ENCODE assay signal across 12 cellular contexts in genomic region chr2:199581504-199581903, GRCh38.
DNase-seq lines count a peak whose midpoint lies in the region; ATAC-seq and TF ChIP-seq lines count a peak whose summit lies in the region.
"Had no signal": no experiment of that assay in that cellular context is flagged by ENCODE, and none has a peak within 500 bp of the region (broad histone marks: within the 10 kb centered on the region; RNA-seq: fewer than 3 reads in every experiment).

No MANE protein-coding gene starts in this region.

- intact Hi-C loops in dorsolateral prefrontal cortex (cut with DNase I) (loop anchor here in 1 of 2 donors (10.0 kb wide), 1 partner anchor 107 kb away; no protein-coding TSS in a partner anchor), Calu3 (cut with micrococcal nuclease; ENCODE audit: unreplicated experiment) (no loop called here)

- H3K4me3 Mint-ChIP-seq in activated CD8-positive, alpha-beta memory T cell treated with anti-CD3 and anti-CD28 coated beads, Interleukin-2, amount 10 ng/mL, durations not matched to agents 7 days and 5 days: peak overlapping the region; percentile 5
- peak overlapping the region; percentile 53 for H3K4me3 Mint-ChIP-seq in mesothelial cell of epicardium
- H3K4me3 Mint-ChIP-seq in Calu3 (ENCODE audit: low read depth, unreplicated experiment): no peak overlapping the region
- H3K4me3 Mint-ChIP-seq: activated CD8-positive, alpha-beta T cell treated with anti-CD3 and anti-CD28 coated beads for 36 hours; activated naive CD4-positive, alpha-beta T cell treated with anti-CD3 and anti-CD28 coated beads, Interleukin-2, amount 50 U/mL, for 24 hours; effector memory CD8-positive, alpha-beta T cell had no signal

- no peaks in the 10 kb centered on the region for H3K9me3 ChIP-seq in thoracic aorta

- H3K36me3 Mint-ChIP-seq in activated CD8-positive, alpha-beta memory T cell treated with anti-CD3 and anti-CD28 coated beads, Interleukin-2, amount 10 ng/mL, durations not matched to agents 7 days and 5 days: no peaks in the 10 kb centered on the region
- H3K36me3 Mint-ChIP-seq in mesothelial cell of epicardium (no peaks in the 10 kb centered on the region), Calu3 (ENCODE audit: insufficient read depth, unreplicated experiment) (no peaks in the 10 kb centered on the region)
- H3K36me3 Mint-ChIP-seq: activated naive CD4-positive, alpha-beta T cell treated with anti-CD3 and anti-CD28 coated beads, Interleukin-2, amount 50 U/mL, for 24 hours had no signal

- no peaks in the 10 kb centered on the region for H3K4me1 ChIP-seq in thoracic aorta (ENCODE audit: control insufficient read depth in 1 of 2, low read depth in 2 of 2)

- peaks cover 9% of the 10 kb centered on the region for H3K27me3 Mint-ChIP-seq in activated CD8-positive, alpha-beta memory T cell treated with anti-CD3 and anti-CD28 coated beads, Interleukin-2, amount 10 ng/mL, durations not matched to agents 7 days and 5 days
- peaks cover 18% of the 10 kb centered on the region for H3K27me3 Mint-ChIP-seq in mesothelial cell of epicardium (ENCODE audit: low read depth)
- no peaks in the 10 kb centered on the region for H3K27me3 Mint-ChIP-seq in Calu3 (ENCODE audit: unreplicated experiment)
- H3K27me3 Mint-ChIP-seq: activated CD8-positive, alpha-beta T cell treated with anti-CD3 and anti-CD28 coated beads for 36 hours had no signal

- H3K27ac ChIP-seq in dorsolateral prefrontal cortex (peak overlapping the region in 27 of 59 donors; percentile 0 to 78 (median 29)), thoracic aorta (no peak overlapping the region)

- no peak for DNase-seq in activated CD8-positive, alpha-beta memory T cell treated with anti-CD3 and anti-CD28 coated beads, Interleukin-2, amount 10 ng/mL, durations not matched to agents 7 days and 5 days
- no peak for DNase-seq in activated CD8-positive, alpha-beta memory T cell treated with anti-CD3 and anti-CD28 coated beads for 24 hours
- no peak for DNase-seq in dorsolateral prefrontal cortex
- no peak for DNase-seq in mesothelial cell of epicardium (ENCODE audit: low spot score in 2 of 2, unreplicated experiment in 2 of 2)
- DNase-seq in thoracic aorta (ENCODE audit: low spot score): no peak
- no peak for DNase-seq in DMS79 (lab: John Stamatoyannopoulos, UW)
- DNase-seq in Calu3: no peak
- no peak for DNase-seq in ecto neural progenitor cell (ENCODE audit: low spot score)
- DNase-seq: activated CD8-positive, alpha-beta T cell treated with anti-CD3 and anti-CD28 coated beads for 36 hours; effector memory CD8-positive, alpha-beta T cell; NCI-H510A had no signal

- BruUV-seq in Calu3 (replicated peaks; lab: Mats Ljungman, UMichigan): no TSS peak

- H3K4me3 ChIP-seq in dorsolateral prefrontal cortex (peak overlapping the region; percentile 5 to 73 (median 52)), thoracic aorta (peak overlapping the region; percentile 45)

- CTCF ChIA-PET in activated CD8-positive, alpha-beta memory T cell treated with anti-CD3 and anti-CD28 coated beads, Interleukin-2, amount 10 ng/mL, durations not matched to agents 7 days and 5 days (lab: Charles Lee): interaction anchor here (0.6 to 1.2 kb wide), 2 partner anchors 9 to 522 kb away, joined by 3 to 4 read pairs; no protein-coding TSS in a partner anchor
- CTCF ChIA-PET in Calu3 (lab: Charles Lee): interaction anchor here (0.7 kb wide), 1 partner anchor 412 kb away, joined by 5 read pairs; no protein-coding TSS in a partner anchor

- H3K27me3 ChIP-seq in dorsolateral prefrontal cortex: peaks cover 0 to 3% (median 0%) of the 10 kb centered on the region in 45 donors
- H3K27me3 ChIP-seq in thoracic aorta (replicated peaks; ENCODE audit: insufficient read depth): no peaks in the 10 kb centered on the region

- no peaks in the 10 kb centered on the region for H3K9me3 Mint-ChIP-seq in activated CD8-positive, alpha-beta memory T cell treated with anti-CD3 and anti-CD28 coated beads, Interleukin-2, amount 10 ng/mL, durations not matched to agents 7 days and 5 days (ENCODE audit: low read depth)
- H3K9me3 Mint-ChIP-seq in mesothelial cell of epicardium (no peaks in the 10 kb centered on the region), Calu3 (ENCODE audit: low read depth, unreplicated experiment) (no peaks in the 10 kb centered on the region)
- H3K9me3 Mint-ChIP-seq: activated CD8-positive, alpha-beta T cell treated with anti-CD3 and anti-CD28 coated beads for 36 hours; activated naive CD4-positive, alpha-beta T cell treated with anti-CD3 and anti-CD28 coated beads, Interleukin-2, amount 50 U/mL, for 24 hours; effector memory CD8-positive, alpha-beta T cell had no signal

- TF ChIP-seq CTCF in dorsolateral prefrontal cortex (IDR thresholded peaks at IDR 0.05 in 54 of 56, conservative IDR thresholded peaks at IDR 0.05 in 2 of 56; ENCODE audit: low read depth in 1 of 56, partially characterized antibody in 56 of 56): no peak
- TF ChIP-seq CTCF in mesothelial cell of epicardium (IDR thresholded peaks at IDR 0.05; ENCODE audit: unreplicated experiment): no peak
- no peak for TF ChIP-seq CTCF in thoracic aorta (IDR thresholded peaks at IDR 0.05)
- no peak for TF ChIP-seq CTCF in Calu3 (IDR thresholded peaks at IDR 0.05; ENCODE audit: unreplicated experiment)

- ATAC-seq in activated CD8-positive, alpha-beta memory T cell treated with anti-CD3 and anti-CD28 coated beads, Interleukin-2, amount 10 ng/mL, durations not matched to agents 7 days and 5 days: no peak
- no peak for ATAC-seq in thoracic aorta (ENCODE audit: insufficient number of reproducible peaks, low FRiP score, low read depth)
- ATAC-seq: activated CD8-positive, alpha-beta T cell treated with anti-CD3 and anti-CD28 coated beads for 36 hours; effector memory CD8-positive, alpha-beta T cell had no signal

- no peaks in the 10 kb centered on the region for H3K36me3 ChIP-seq in thoracic aorta

- no peak overlapping the region for H3K27ac Mint-ChIP-seq in activated CD8-positive, alpha-beta memory T cell treated with anti-CD3 and anti-CD28 coated beads, Interleukin-2, amount 10 ng/mL, durations not matched to agents 7 days and 5 days
- H3K27ac Mint-ChIP-seq in mesothelial cell of epicardium (no peak overlapping the region), Calu3 (ENCODE audit: unreplicated experiment) (no peak overlapping the region)
- H3K27ac Mint-ChIP-seq: activated CD8-positive, alpha-beta T cell treated with anti-CD3 and anti-CD28 coated beads for 36 hours; activated naive CD4-positive, alpha-beta T cell treated with anti-CD3 and anti-CD28 coated beads, Interleukin-2, amount 50 U/mL, for 24 hours; effector memory CD8-positive, alpha-beta T cell had no signal

- peaks cover 2% of the 10 kb centered on the region for H3K4me1 Mint-ChIP-seq in activated CD8-positive, alpha-beta memory T cell treated with anti-CD3 and anti-CD28 coated beads, Interleukin-2, amount 10 ng/mL, durations not matched to agents 7 days and 5 days
- H3K4me1 Mint-ChIP-seq in mesothelial cell of epicardium (peaks cover 18% of the 10 kb centered on the region), Calu3 (ENCODE audit: low read depth, unreplicated experiment) (no peaks in the 10 kb centered on the region)
- H3K4me1 Mint-ChIP-seq: activated naive CD4-positive, alpha-beta T cell treated with anti-CD3 and anti-CD28 coated beads, Interleukin-2, amount 50 U/mL, for 24 hours had no signal
